12 cellular contexts compared by ENCODE assay signal in the genomic region with DNA sequence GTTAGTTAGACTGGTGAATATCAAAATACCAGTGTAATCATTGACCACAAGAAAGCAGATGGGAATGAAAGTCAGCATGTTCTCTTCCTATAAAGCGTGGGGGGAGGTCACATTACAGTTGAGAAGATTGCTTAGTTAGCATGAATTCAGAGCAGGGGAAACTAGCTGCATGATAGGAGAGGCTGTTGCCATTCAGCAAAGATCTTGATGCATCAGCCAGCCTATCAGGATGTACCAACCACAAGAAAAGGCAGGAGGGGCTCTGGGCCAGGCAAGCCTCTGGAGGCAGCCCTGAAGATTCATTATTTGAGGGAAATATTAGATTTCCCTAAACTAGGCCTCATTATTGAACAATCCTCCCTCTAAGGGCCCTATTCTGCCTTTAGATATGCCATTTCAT. TPM values are rescaled to one million over a fixed set of nuclear protein-coding genes. Genes with fewer than 3 reads are reported as not detected.
A peak's percentile ranks its signal among the peaks of the same experiment; 100 is the strongest.
DNase-seq lines count a peak whose midpoint lies in the region; ATAC-seq, FAIRE-seq and TF ChIP-seq lines count a peak whose summit lies in the region.
"Had no signal": no experiment of that assay in that cellular context is flagged by ENCODE, and none has a peak within 500 bp of the region (broad histone marks: within the 10 kb centered on the region; RNA-seq: fewer than 3 reads in every experiment).

No MANE protein-coding gene starts in this region.

- H4K20me1 ChIP-seq in MM.1S (ENCODE audit: insufficient read depth, low read length), result no peaks in the 10 kb centered on the region
- H4K20me1 ChIP-seq in keratinocyte (ENCODE audit: control insufficient read depth, extremely low read depth, insufficient read depth, low read length), result no peaks in the 10 kb centered on the region

- H3K9me3 Mint-ChIP-seq in T-cell, result no peaks in the 10 kb centered on the region

- H3K9me3 ChIP-seq in MM.1S (replicated peaks; ENCODE audit: insufficient read depth, low read length) (no peaks in the 10 kb centered on the region), keratinocyte (ENCODE audit: control insufficient read depth, low read depth, low read length) (no peaks in the 10 kb centered on the region), kidney (ENCODE audit: control insufficient read depth in 1 of 2, low read length in 2 of 2) (no peaks in the 10 kb centered on the region)
- H3K9me3 ChIP-seq: Peyer's patch, thoracic aorta had no signal

- no peaks in the 10 kb centered on the region for H3K36me3 ChIP-seq in MM.1S (replicated peaks; ENCODE audit: insufficient read depth, low read length)
- H3K36me3 ChIP-seq in keratinocyte (ENCODE audit: control insufficient read depth in 2 of 2, extremely low read depth in 1 of 2, insufficient read depth in 2 of 2, low read length in 2 of 2), result no peaks in the 10 kb centered on the region
- H3K36me3 ChIP-seq in kidney (ENCODE audit: control insufficient read depth in 1 of 2, insufficient read depth in 2 of 2, low read length in 2 of 2), result no peaks in the 10 kb centered on the region
- H3K36me3 ChIP-seq: Peyer's patch, thoracic aorta had no signal

- H3K4me3 Mint-ChIP-seq in T-cell, result no peak overlapping the region

- H3K9me2 ChIP-seq in MM.1S (replicated peaks; ENCODE audit: insufficient read depth, low read length), result no peaks in the 10 kb centered on the region

- peaks cover 5 to 19% of the 10 kb centered on the region in 2 donors for H3K27me3 Mint-ChIP-seq in T-cell

- POLR2A ChIA-PET in T-cell (lab: Charles Lee), result no interaction called here

- no peaks in the 10 kb centered on the region; the same call in 1 of the 2 replicates for H3F3A ChIP-seq in MM.1S (ENCODE audit: insufficient read depth, low read length)

- CTCF ChIA-PET in T-cell (lab: Charles Lee), result no interaction called here

- TF ChIP-seq CTCF in MM.1S (IDR thresholded peaks at IDR 0.05; ENCODE audit: low read length) (no peak), keratinocyte (optimal IDR thresholded peaks at IDR 0.05 in 1 of 3, IDR thresholded peaks at IDR 0.05 in 1 of 3, conservative IDR thresholded peaks at IDR 0.05 in 1 of 3; ENCODE audit: extremely low read depth in 1 of 3, insufficient read depth in 2 of 3, low read length in 3 of 3) (no peak), kidney (IDR thresholded peaks at IDR 0.05; ENCODE audit: borderline replicate concordance, extremely low read depth, insufficient read depth) (no peak)

- peak; percentile 35 to 70 (median 54) for ATAC-seq in T-cell (replicated peaks in 1 of 4)

- H3K27ac Mint-ChIP-seq in T-cell, result peak overlapping the region; percentile 3 to 25

- peak overlapping the region; percentile 40; the same call in 1 of the 2 replicates for H3K27ac ChIP-seq in MM.1S (ENCODE audit: low read length)
- no peak overlapping the region for H3K27ac ChIP-seq in keratinocyte (ENCODE audit: control insufficient read depth, insufficient read depth, low read length)
- no peak overlapping the region for H3K27ac ChIP-seq in kidney (ENCODE audit: low read depth in 2 of 2, low read length in 2 of 2)
- H3K27ac ChIP-seq: Peyer's patch, thoracic aorta had no signal

- peak; percentile 60 for FAIRE-seq in keratinocyte (lab: Jason Lieb, UNC)
- FAIRE-seq in kidney (lab: Jason Lieb, UNC), result no peak

- H2AFZ ChIP-seq in MM.1S (ENCODE audit: low read length) (0 out of 2 replicates have a peak overlapping the region, but pooled peaks have one; percentile 70), keratinocyte (ENCODE audit: control insufficient read depth, low read length) (peak overlapping the region; percentile 62)

- intact Hi-C loops in kidney (cut with DNase I), result no loop called here

- peak overlapping the region; percentile 39; the same call in 1 of the 2 replicates for H3K4me2 ChIP-seq in MM.1S (ENCODE audit: low read depth, low read length)
- H3K4me2 ChIP-seq in keratinocyte (ENCODE audit: control insufficient read depth, extremely low read depth, insufficient read depth, low read depth, low read length), result no peak overlapping the region

- no peaks in the 10 kb centered on the region for H3K79me2 ChIP-seq in MM.1S (ENCODE audit: low read length)
- no peaks in the 10 kb centered on the region for H3K79me2 ChIP-seq in keratinocyte (ENCODE audit: control insufficient read depth, insufficient read depth, low read length)

- H3K4me1 Mint-ChIP-seq in T-cell, result peaks cover 6 to 12% (median 11%) of the 10 kb centered on the region in 3 donors

- no peak overlapping the region for H3K9ac ChIP-seq in MM.1S (ENCODE audit: low read length)
- no peak overlapping the region for H3K9ac ChIP-seq in keratinocyte (ENCODE audit: control insufficient read depth, extremely low read depth, insufficient read depth, low read length)
- H3K9ac ChIP-seq in kidney (ENCODE audit: low read length in 2 of 2), result no peak overlapping the region

- H3K4me1 ChIP-seq in MM.1S (ENCODE audit: low read length) (peaks cover 14% of the 10 kb centered on the region; the same call in 1 of the 2 replicates), keratinocyte (ENCODE audit: control insufficient read depth, extremely low read depth, insufficient read depth, low read length) (peaks cover 4% of the 10 kb centered on the region), kidney (ENCODE audit: control insufficient read depth in 1 of 2, insufficient read depth in 1 of 2, low read depth in 1 of 2, low read length in 2 of 2) (no peaks in the 10 kb centered on the region)
- H3K4me1 ChIP-seq: Peyer's patch had no signal

- H3K4me3 ChIP-seq in MM.1S (ENCODE audit: low read length) (no peak overlapping the region), keratinocyte (ENCODE audit: control insufficient read depth in 2 of 3, extremely low read depth in 1 of 3, insufficient read depth in 2 of 3, low read depth in 1 of 3, low read length in 3 of 3) (no peak overlapping the region), kidney (ENCODE audit: low read length in 2 of 2) (peak overlapping the region in 1 of 2 donors; percentile 5)
- H3K4me3 ChIP-seq: Peyer's patch, skin epidermis, thoracic aorta had no signal

- DNase-seq in DMS153 treated with DMSO at 0.1 percent for 48 hours (lab: John Stamatoyannopoulos, UW; ENCODE audit: unreplicated experiment), result peak; percentile 8
- DNase-seq in MM.1S, result peak; percentile 80
- peak in 7 of 34 experiments; percentile 2 to 24 (median 10) for DNase-seq in T-cell
- no peak for DNase-seq in keratinocyte (ENCODE audit: low read depth, low spot score)
- DNase-seq in SKM-1 treated with dmso at 0.1 percent for 144 hours (lab: John Stamatoyannopoulos, UW; ENCODE audit: unreplicated experiment), result no peak
- DNase-seq in kidney, result no peak
- no peak for DNase-seq in HT-29 (ENCODE audit: low spot score)
- DNase-seq in HuH-7 (ENCODE audit: low spot score), result no peak
- DNase-seq: activated effector memory CD4-positive, alpha-beta T cell treated with Interleukin-2 at 50 U/mL for 16 hours; Peyer's patch had no signal

- H3K9me1 ChIP-seq in keratinocyte (ENCODE audit: control insufficient read depth, extremely low read depth, insufficient read depth, low read length), result no peaks in the 10 kb centered on the region

- no peaks in the 10 kb centered on the region for H3K36me3 Mint-ChIP-seq in T-cell

- H3K27me3 ChIP-seq in MM.1S (replicated peaks; ENCODE audit: insufficient read depth, low read length) (no peaks in the 10 kb centered on the region), keratinocyte (ENCODE audit: control insufficient read depth, extremely low read depth, insufficient read depth, low read length) (peaks cover 4% of the 10 kb centered on the region)
- H3K27me3 ChIP-seq: Peyer's patch had no signal

- dilution Hi-C loops in keratinocyte (cut with MboI; ENCODE audit: extremely low pct_ligation_motif_present, low sequenced_read_pairs), result no loop called here

RNA-seq across cellular contexts. Expression of a gene that starts 5.0 kb away (rescaled TPM):
- total RNA-seq in T-cell, result 10 to 100 TPM; 15.6 to 19.2 (median 16.3) TPM
- 12.5 to 20.3 TPM (median 12.6 TPM) in 3 replicates for polyA plus RNA-seq in keratinocyte
- 8.9 TPM for polyA plus RNA-seq in keratinocyte (2011; ENCODE audit: low read depth)
- 8.1 and 15.8 TPM in 2 replicates for polyA plus RNA-seq in keratinocyte (2011; cell fraction: cytosol; rRNA removed)
- 9.8 and 15.6 TPM in 2 replicates for polyA plus RNA-seq in keratinocyte (2011; cell fraction: nucleus; rRNA removed)
- 11.2 and 12.3 TPM in 2 replicates for polyA plus RNA-seq in keratinocyte (2012; ENCODE audit: low replicate concordance)
- polyA minus RNA-seq in keratinocyte, result 3.1 to 14.4 TPM (median 8.7 TPM) in 3 replicates
- 12.1 TPM for polyA minus RNA-seq in keratinocyte (2011; cell fraction: cytosol; rRNA and poly(A)+ RNA removed)
- 9.0 and 16.6 TPM in 2 replicates for polyA minus RNA-seq in keratinocyte (2011; cell fraction: nucleus; rRNA and poly(A)+ RNA removed)
- 21.4 TPM for total RNA-seq in kidney
- polyA plus RNA-seq in kidney (ENCODE audit: insufficient read depth, low read depth, low replicate concordance), result 9.4 TPM
- 8.0 and 9.2 TPM in 2 replicates for total RNA-seq in HT-29 (2014; rRNA removed; shearing (Covaris generic))

RNA-seq across cellular contexts. Expression of a gene that starts 9.1 kb away (rescaled TPM):
- 10 to 100 TPM; 33.2 to 59.1 (median 37.3) TPM for total RNA-seq in T-cell
- polyA plus RNA-seq in keratinocyte, result 36.3 to 51.5 TPM (median 43.8 TPM) in 3 replicates
- polyA plus RNA-seq in keratinocyte (2011; ENCODE audit: low read depth), result 35.9 TPM
- polyA plus RNA-seq in keratinocyte (2011; cell fraction: cytosol; rRNA removed), result 19.2 and 37.1 TPM in 2 replicates
- polyA plus RNA-seq in keratinocyte (2011; cell fraction: nucleus; rRNA removed), result 28.6 and 33.1 TPM in 2 replicates
- 19.8 and 22.0 TPM in 2 replicates for polyA plus RNA-seq in keratinocyte (2012; ENCODE audit: low replicate concordance)
- 35.0 to 65.9 TPM (median 57.9 TPM) in 3 replicates for polyA minus RNA-seq in keratinocyte
- 29.0 TPM for polyA minus RNA-seq in keratinocyte (2011; cell fraction: cytosol; rRNA and poly(A)+ RNA removed)
- polyA minus RNA-seq in keratinocyte (2011; cell fraction: nucleus; rRNA and poly(A)+ RNA removed), result 41.3 and 51.5 TPM in 2 replicates
- total RNA-seq in kidney, result 39.1 TPM
- polyA plus RNA-seq in kidney (ENCODE audit: insufficient read depth, low read depth, low replicate concordance), result 13.0 TPM
- total RNA-seq in HT-29 (2014; rRNA removed; shearing (Covaris generic)), result 72.8 and 80.8 TPM in 2 replicates

Comparison
In these comparisons a context has a peak if more than half of its experiments do, and no peak if none do; other contexts are left out.
1. DNase-seq: peak in DMS153 treated with DMSO at 0.1 percent for 48 hours (single experiment) and MM.1S (single experiment); none in keratinocyte (single experiment), SKM-1 treated with dmso at 0.1 percent for 144 hours (single experiment), kidney (single experiment), HT-29 (single experiment) and HuH-7 (single experiment).